ENCODE assay signal across 8 cellular contexts in genomic region chr17:18225121-18225561, GRCh38. TPM values are rescaled to one million over a fixed set of nuclear protein-coding genes. Genes with fewer than 3 reads are reported as not detected.
A peak's percentile ranks its signal among the peaks of the same experiment; 100 is the strongest.
DNase-seq lines count a peak whose midpoint lies in the region; FAIRE-seq and TF ChIP-seq lines count a peak whose summit lies in the region.

No MANE protein-coding gene starts in this region.

- peak overlapping the region; percentile 0; the same call in 1 of the 2 replicates for H3K27ac ChIP-seq in HEK293 (ENCODE audit: extremely low read depth, low read depth, low read length)

- in situ Hi-C loops in SK-MEL-5 (cut with HindIII; ENCODE audit: low pct_unique_long_range_greater_than_20kb, low sequenced_read_pairs): no loop called here

- H3K36me3 ChIP-seq in HEK293 (ENCODE audit: control insufficient read depth in 2 of 2, insufficient read depth in 1 of 2, low read length in 2 of 2): peaks cover 0 to 7% of the 10 kb centered on the region in 2 experiments; a peak in 1 of 3 replicates

- TF ChIP-seq CTCF in HEK293 (tag by site-specific recombination; IDR thresholded peaks at IDR 0.05): no peak

- no peak for FAIRE-seq in frontal cortex (lab: Jason Lieb, UNC)

- no peaks in the 10 kb centered on the region for H3K9me3 ChIP-seq in HEK293 (ENCODE audit: control insufficient read depth, insufficient read depth, low read depth, low read length)

- CTCF ChIA-PET in HEK293 (lab: Yijun Ruan, JAX): interaction anchor here (1.0 kb wide), 1 partner anchor 401 kb away, joined by 3 read pairs; no protein-coding TSS in a partner anchor

- H3K4me1 ChIP-seq in HEK293 (ENCODE audit: control insufficient read depth, insufficient read depth, low read length): peaks cover 4% of the 10 kb centered on the region; the same call in 1 of the 2 replicates

- DNase-seq in ELF-1 (ENCODE audit: low read depth, low spot score): peak; percentile 96
- DNase-seq in MV-4-11 (lab: John Stamatoyannopoulos, UW): peak; percentile 88
- DNase-seq in SK-MEL-5 (ENCODE audit: low read depth, low spot score): peak; percentile 94
- DNase-seq in activated naive CD4-positive, alpha-beta T cell treated with Interleukin-2 at 50 U/mL for 16 hours: peak; percentile 95
- DNase-seq in frontal cortex (ENCODE audit: low spot score in 2 of 2): peak; percentile 100
- DNase-seq in non-pigmented ciliary epithelial cell (ENCODE audit: low read depth): peak; percentile 51
- peak; percentile 90 for DNase-seq in stromal cell of bone marrow (ENCODE audit: low read depth)

- peak overlapping the region; percentile 37 for H3K4me3 ChIP-seq in HEK293 (ENCODE audit: low read depth, low read length)

- POLR2A ChIA-PET in HEK293 (lab: Yijun Ruan, JAX): no interaction called here

TF ChIP-seq in HEK293, 187 proteins besides CTCF, POLR2A, EP300 and RAD21 (continues in another document):
- TF ChIP-seq ZSCAN4 (tag by site-specific recombination; IDR thresholded peaks at IDR 0.05): no peak
- TF ChIP-seq MZF1 (tag by site-specific recombination; IDR thresholded peaks at IDR 0.05; ENCODE audit: borderline replicate concordance): peak; percentile 78
- no peak for TF ChIP-seq KLF8 (tag by site-specific recombination; IDR thresholded peaks at IDR 0.05)
- TF ChIP-seq ZNF140 (tag by site-specific recombination; IDR thresholded peaks at IDR 0.05): no peak
- no peak for TF ChIP-seq ZNF202 (tag by site-specific recombination; IDR thresholded peaks at IDR 0.05; ENCODE audit: borderline replicate concordance)
- TF ChIP-seq, protein P1, sequence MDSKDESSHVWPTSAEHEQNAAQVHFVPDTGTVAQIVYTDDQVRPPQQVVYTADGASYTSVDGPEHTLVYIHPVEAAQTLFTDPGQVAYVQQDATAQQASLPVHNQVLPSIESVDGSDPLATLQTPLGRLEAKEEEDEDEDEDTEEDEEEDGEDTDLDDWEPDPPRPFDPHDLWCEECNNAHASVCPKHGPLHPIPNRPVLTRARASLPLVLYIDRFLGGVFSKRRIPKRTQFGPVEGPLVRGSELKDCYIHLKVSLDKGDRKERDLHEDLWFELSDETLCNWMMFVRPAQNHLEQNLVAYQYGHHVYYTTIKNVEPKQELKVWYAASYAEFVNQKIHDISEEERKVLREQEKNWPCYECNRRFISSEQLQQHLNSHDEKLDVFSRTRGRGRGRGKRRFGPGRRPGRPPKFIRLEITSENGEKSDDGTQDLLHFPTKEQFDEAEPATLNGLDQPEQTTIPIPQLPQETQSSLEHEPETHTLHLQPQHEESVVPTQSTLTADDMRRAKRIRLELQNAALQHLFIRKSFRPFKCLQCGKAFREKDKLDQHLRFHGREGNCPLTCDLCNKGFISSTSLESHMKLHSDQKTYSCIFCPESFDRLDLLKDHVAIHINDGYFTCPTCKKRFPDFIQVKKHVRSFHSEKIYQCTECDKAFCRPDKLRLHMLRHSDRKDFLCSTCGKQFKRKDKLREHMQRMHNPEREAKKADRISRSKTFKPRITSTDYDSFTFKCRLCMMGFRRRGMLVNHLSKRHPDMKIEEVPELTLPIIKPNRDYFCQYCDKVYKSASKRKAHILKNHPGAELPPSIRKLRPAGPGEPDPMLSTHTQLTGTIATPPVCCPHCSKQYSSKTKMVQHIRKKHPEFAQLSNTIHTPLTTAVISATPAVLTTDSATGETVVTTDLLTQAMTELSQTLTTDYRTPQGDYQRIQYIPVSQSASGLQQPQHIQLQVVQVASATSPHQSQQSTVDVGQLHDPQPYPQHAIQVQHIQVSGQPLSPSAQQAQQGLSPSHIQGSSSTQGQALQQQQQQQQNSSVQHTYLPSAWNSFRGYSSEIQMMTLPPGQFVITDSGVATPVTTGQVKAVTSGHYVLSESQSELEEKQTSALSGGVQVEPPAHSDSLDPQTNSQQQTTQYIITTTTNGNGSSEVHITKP (tag by site-specific recombination; IDR thresholded peaks at IDR 0.05): peak; percentile 95
- peak; percentile 82 for TF ChIP-seq ZNF335 (tag by site-specific recombination; conservative IDR thresholded peaks at IDR 0.05)
- peak; percentile 12; the same call in 1 of the 2 replicates for TF ChIP-seq ZNF629 (tag by site-specific recombination; IDR thresholded peaks at IDR 0.05)
- TF ChIP-seq, protein P2, sequence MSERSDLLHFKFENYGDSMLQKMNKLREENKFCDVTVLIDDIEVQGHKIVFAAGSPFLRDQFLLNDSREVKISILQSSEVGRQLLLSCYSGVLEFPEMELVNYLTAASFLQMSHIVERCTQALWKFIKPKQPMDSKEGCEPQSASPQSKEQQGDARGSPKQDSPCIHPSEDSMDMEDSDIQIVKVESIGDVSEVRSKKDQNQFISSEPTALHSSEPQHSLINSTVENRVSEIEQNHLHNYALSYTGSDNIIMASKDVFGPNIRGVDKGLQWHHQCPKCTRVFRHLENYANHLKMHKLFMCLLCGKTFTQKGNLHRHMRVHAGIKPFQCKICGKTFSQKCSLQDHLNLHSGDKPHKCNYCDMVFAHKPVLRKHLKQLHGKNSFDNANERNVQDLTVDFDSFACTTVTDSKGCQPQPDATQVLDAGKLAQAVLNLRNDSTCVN (tag by site-specific recombination; optimal IDR thresholded peaks at IDR 0.05): peak; percentile 84
- peak; percentile 31 for TF ChIP-seq IKZF3 (tag by site-specific recombination; IDR thresholded peaks at IDR 0.05)
- peak; percentile 35; the same call in 1 of the 2 replicates for TF ChIP-seq ZBTB11 (tag by site-specific recombination; conservative IDR thresholded peaks at IDR 0.05; ENCODE audit: low read depth)
- TF ChIP-seq KLF16 (tag by site-specific recombination; IDR thresholded peaks at IDR 0.05): 0 out of 2 replicates have a peak, but pooled peaks have one; percentile 25
- TF ChIP-seq, protein P3, sequence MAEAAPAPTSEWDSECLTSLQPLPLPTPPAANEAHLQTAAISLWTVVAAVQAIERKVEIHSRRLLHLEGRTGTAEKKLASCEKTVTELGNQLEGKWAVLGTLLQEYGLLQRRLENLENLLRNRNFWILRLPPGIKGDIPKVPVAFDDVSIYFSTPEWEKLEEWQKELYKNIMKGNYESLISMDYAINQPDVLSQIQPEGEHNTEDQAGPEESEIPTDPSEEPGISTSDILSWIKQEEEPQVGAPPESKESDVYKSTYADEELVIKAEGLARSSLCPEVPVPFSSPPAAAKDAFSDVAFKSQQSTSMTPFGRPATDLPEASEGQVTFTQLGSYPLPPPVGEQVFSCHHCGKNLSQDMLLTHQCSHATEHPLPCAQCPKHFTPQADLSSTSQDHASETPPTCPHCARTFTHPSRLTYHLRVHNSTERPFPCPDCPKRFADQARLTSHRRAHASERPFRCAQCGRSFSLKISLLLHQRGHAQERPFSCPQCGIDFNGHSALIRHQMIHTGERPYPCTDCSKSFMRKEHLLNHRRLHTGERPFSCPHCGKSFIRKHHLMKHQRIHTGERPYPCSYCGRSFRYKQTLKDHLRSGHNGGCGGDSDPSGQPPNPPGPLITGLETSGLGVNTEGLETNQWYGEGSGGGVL (tag by site-specific recombination; IDR thresholded peaks at IDR 0.05): no peak

RNA-seq across cellular contexts. Expression of gene LLGL1, which starts 0.3 kb away (rescaled TPM):
- total RNA-seq in SK-MEL-5 (2014; rRNA removed; shearing (Covaris generic)): 16.9 and 18.0 TPM in 2 replicates
- 49.7 and 66.4 TPM in 2 replicates for polyA plus RNA-seq in SK-MEL-5 (2015; cell fraction: cytosol; rRNA removed)
- 23.5 and 29.6 TPM in 2 replicates for polyA plus RNA-seq in SK-MEL-5 (2015; cell fraction: nucleus; rRNA removed)
- 30.2 TPM for total RNA-seq in frontal cortex

RNA-seq across cellular contexts. Expression of gene FLII, which starts 33.4 kb away (rescaled TPM):
- 96.0 and 113 TPM in 2 replicates for total RNA-seq in SK-MEL-5 (2014; rRNA removed; shearing (Covaris generic))
- 125 and 164 TPM in 2 replicates for polyA plus RNA-seq in SK-MEL-5 (2015; cell fraction: cytosol; rRNA removed)
- polyA plus RNA-seq in SK-MEL-5 (2015; cell fraction: nucleus; rRNA removed): 327 and 369 TPM in 2 replicates
- total RNA-seq in frontal cortex: 68.9 TPM

RNA-seq across cellular contexts. Expression of gene MIEF2, which starts 35.3 kb away (rescaled TPM):
- total RNA-seq in SK-MEL-5 (2014; rRNA removed; shearing (Covaris generic)): 5.4 TPM in 2 replicates
- polyA plus RNA-seq in SK-MEL-5 (2015; cell fraction: cytosol; rRNA removed): 5.2 and 8.6 TPM in 2 replicates
- 8.6 and 9.4 TPM in 2 replicates for polyA plus RNA-seq in SK-MEL-5 (2015; cell fraction: nucleus; rRNA removed)
- total RNA-seq in frontal cortex: 34.2 TPM

RNA-seq across cellular contexts. Expression of gene ALKBH5, which starts 41.5 kb away (rescaled TPM):
- 85.5 and 97.6 TPM in 2 replicates for total RNA-seq in SK-MEL-5 (2014; rRNA removed; shearing (Covaris generic))
- polyA plus RNA-seq in SK-MEL-5 (2015; cell fraction: cytosol; rRNA removed): 99.1 and 105 TPM in 2 replicates
- polyA plus RNA-seq in SK-MEL-5 (2015; cell fraction: nucleus; rRNA removed): 19.7 and 21.3 TPM in 2 replicates
- total RNA-seq in frontal cortex: 82.7 TPM

Comparison
In these comparisons a context has a peak if more than half of its experiments do, and no peak if none do; other contexts are left out.
1. Peak in every context shown above with its lines: DNase-seq, H3K4me3 ChIP-seq and H3K27ac ChIP-seq.